In the genomic region with DNA sequence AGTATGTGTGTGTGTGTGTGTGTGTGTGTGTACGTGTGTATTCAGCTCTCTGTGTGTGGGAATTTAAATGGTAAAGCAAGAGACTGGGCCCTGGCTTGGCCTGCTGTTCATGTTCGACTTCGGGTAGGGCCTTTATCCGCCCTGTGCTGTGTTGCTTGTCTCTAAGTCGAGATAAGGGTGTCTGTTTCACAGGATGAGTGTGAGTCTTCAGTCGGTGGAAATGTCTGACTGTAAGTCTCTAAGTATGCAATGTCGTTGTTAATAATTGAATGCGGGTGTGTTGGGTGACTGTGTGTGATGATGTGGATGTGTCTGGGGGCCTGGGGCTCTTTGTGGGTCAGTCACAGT, we compare ENCODE assay signal across 22 cellular contexts. TPM values are rescaled to one million over a fixed set of nuclear protein-coding genes. Genes with fewer than 3 reads are reported as not detected.
A peak's percentile ranks its signal among the peaks of the same experiment; 100 is the strongest.
DNase-seq lines count a peak whose midpoint lies in the region; ATAC-seq and TF ChIP-seq lines count a peak whose summit lies in the region.
"Had no signal": no experiment of that assay in that cellular context is flagged by ENCODE, and none has a peak within 500 bp of the region (broad histone marks: within the 10 kb centered on the region; RNA-seq: fewer than 3 reads in every experiment).

No MANE protein-coding gene starts in this region.

- no peaks in the 10 kb centered on the region for H3K9me2 ChIP-seq in neural cell (ENCODE audit: insufficient read depth, low read length)

- H3K4me3 ChIP-seq in GM08714 (ENCODE audit: low read length) (peak overlapping the region; percentile 28; the same call in 1 of the 2 replicates), neural cell (ENCODE audit: low read length) (peak overlapping the region; percentile 58)
- H3K4me3 ChIP-seq: lung, SK-N-MC had no signal

- H2AFZ ChIP-seq in neural cell (ENCODE audit: low read depth, low read length): no peak overlapping the region

- no peaks in the 10 kb centered on the region for H4K20me1 ChIP-seq in neural cell (ENCODE audit: insufficient read depth)

- TF ChIP-seq RAD21 in neural cell (conservative IDR thresholded peaks at IDR 0.05): no peak

- no peak for TF ChIP-seq EP300 in neural cell (conservative IDR thresholded peaks at IDR 0.05; ENCODE audit: poor library complexity, severe bottlenecking)

- TF ChIP-seq CTCF in neural cell (IDR thresholded peaks at IDR 0.05; ENCODE audit: poor library complexity, severe bottlenecking): no peak

- TF ChIP-seq POLR2A in erythroblast (IDR thresholded peaks at IDR 0.05; ENCODE audit: low read length): no peak

- peak overlapping the region; percentile 38 for H3K9ac ChIP-seq in neural cell (ENCODE audit: low read length)

- DNase-seq in erythroblast (lab: John Stamatoyannopoulos, UW) (peak; percentile 41 to 67), DMS53 (lab: John Stamatoyannopoulos, UW) (no peak), middle frontal gyrus (ENCODE audit: extremely low spot score, low spot score) (no peak)
- no peak for DNase-seq in activated CD4-positive, CD25-positive, alpha-beta regulatory T cell treated with anti-CD3 and anti-CD28 coated beads, Interleukin-2, amount 50 U/mL, for 72 hours
- DNase-seq: activated CD4-positive, alpha-beta T cell treated with anti-CD3 and anti-CD28 coated beads, Interleukin-2, amount 10 ng/mL, durations not matched to agents 7 days and 5 days; activated T-cell treated with anti-CD3 and anti-CD28 coated beads, Interleukin-2, amount 50 U/mL, for 48 hours; CD8-positive, alpha-beta memory T cell; dorsolateral prefrontal cortex; KG1; NCI-H1417 treated with DMSO at 0.1 percent for 48 hours; NCI-H82; OCI-M1; stimulated activated CD4-positive, alpha-beta T cell treated with anti-CD3 and anti-CD28 coated beads, Interleukin-15, amount 100 ng/mL, for 24 hours; stimulated activated naive CD4-positive, alpha-beta T cell had no signal

- H3K4me2 ChIP-seq in neural cell (ENCODE audit: low read length): no peak overlapping the region

- H3K27me3 ChIP-seq in neural cell (ENCODE audit: insufficient read depth, low read depth, low read length): peaks cover 20% of the 10 kb centered on the region

- H3K36me3 ChIP-seq in KOPT-K1 (ENCODE audit: insufficient read depth, low read length): no peaks in the 10 kb centered on the region
- no peaks in the 10 kb centered on the region for H3K36me3 ChIP-seq in neural cell (ENCODE audit: insufficient read depth, low read length)
- H3K36me3 ChIP-seq: HAP-1, neutrophil had no signal

- no peaks in the 10 kb centered on the region for H3K79me2 ChIP-seq in neural cell (replicated peaks; ENCODE audit: insufficient read depth, low read length)

- H3F3A ChIP-seq in neural cell (ENCODE audit: insufficient read depth, low read length, poor library complexity, severe bottlenecking): no peaks in the 10 kb centered on the region

- no peaks in the 10 kb centered on the region for H3K9me3 ChIP-seq in KOPT-K1 (ENCODE audit: insufficient read depth, low read length, poor library complexity, severe bottlenecking)
- H3K9me3 ChIP-seq in neural cell (ENCODE audit: low read length): no peaks in the 10 kb centered on the region
- H3K9me3 ChIP-seq: HAP-1, neutrophil had no signal

- no peak for ATAC-seq in GM21723 (IDR thresholded peaks at IDR 0.05; ENCODE audit: unreplicated experiment)

- H3K27ac ChIP-seq in KOPT-K1 (ENCODE audit: low read depth, low read length, poor library complexity, severe bottlenecking) (peak overlapping the region; percentile 51), neural cell (ENCODE audit: low read length) (no peak overlapping the region)
- H3K27ac ChIP-seq: dorsolateral prefrontal cortex, neutrophil, SK-N-MC had no signal

TF ChIP-seq in neural cell, 6 proteins besides CTCF, POLR2A, EP300 and RAD21:
- TF ChIP-seq, protein P1, sequence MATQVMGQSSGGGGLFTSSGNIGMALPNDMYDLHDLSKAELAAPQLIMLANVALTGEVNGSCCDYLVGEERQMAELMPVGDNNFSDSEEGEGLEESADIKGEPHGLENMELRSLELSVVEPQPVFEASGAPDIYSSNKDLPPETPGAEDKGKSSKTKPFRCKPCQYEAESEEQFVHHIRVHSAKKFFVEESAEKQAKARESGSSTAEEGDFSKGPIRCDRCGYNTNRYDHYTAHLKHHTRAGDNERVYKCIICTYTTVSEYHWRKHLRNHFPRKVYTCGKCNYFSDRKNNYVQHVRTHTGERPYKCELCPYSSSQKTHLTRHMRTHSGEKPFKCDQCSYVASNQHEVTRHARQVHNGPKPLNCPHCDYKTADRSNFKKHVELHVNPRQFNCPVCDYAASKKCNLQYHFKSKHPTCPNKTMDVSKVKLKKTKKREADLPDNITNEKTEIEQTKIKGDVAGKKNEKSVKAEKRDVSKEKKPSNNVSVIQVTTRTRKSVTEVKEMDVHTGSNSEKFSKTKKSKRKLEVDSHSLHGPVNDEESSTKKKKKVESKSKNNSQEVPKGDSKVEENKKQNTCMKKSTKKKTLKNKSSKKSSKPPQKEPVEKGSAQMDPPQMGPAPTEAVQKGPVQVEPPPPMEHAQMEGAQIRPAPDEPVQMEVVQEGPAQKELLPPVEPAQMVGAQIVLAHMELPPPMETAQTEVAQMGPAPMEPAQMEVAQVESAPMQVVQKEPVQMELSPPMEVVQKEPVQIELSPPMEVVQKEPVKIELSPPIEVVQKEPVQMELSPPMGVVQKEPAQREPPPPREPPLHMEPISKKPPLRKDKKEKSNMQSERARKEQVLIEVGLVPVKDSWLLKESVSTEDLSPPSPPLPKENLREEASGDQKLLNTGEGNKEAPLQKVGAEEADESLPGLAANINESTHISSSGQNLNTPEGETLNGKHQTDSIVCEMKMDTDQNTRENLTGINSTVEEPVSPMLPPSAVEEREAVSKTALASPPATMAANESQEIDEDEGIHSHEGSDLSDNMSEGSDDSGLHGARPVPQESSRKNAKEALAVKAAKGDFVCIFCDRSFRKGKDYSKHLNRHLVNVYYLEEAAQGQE (IDR thresholded peaks at IDR 0.05; ENCODE audit: borderline replicate concordance): no peak
- TF ChIP-seq TAF1 (IDR thresholded peaks at IDR 0.05; ENCODE audit: low read depth): no peak
- TF ChIP-seq MXI1 (conservative IDR thresholded peaks at IDR 0.05; ENCODE audit: poor library complexity, severe bottlenecking): no peak
- no peak for TF ChIP-seq EZH2 (IDR thresholded peaks at IDR 0.05; ENCODE audit: borderline replicate concordance, insufficient read depth, low read length, poor library complexity, severe bottlenecking)
- TF ChIP-seq POLR2AphosphoS5 (IDR thresholded peaks at IDR 0.05): no peak
- no peak for TF ChIP-seq SMC3 (conservative IDR thresholded peaks at IDR 0.05; ENCODE audit: poor library complexity)
TF ChIP-seq in neural cell: peak in this region for 0.

RNA-seq across cellular contexts. Expression of a gene that starts 34.7 kb away (rescaled TPM):
- 12.2 and 16.1 TPM in 2 replicates for polyA plus RNA-seq in neural cell
- polyA minus RNA-seq in neural cell: 29.7 and 33.9 TPM in 2 replicates

RNA-seq across cellular contexts. Expression of a gene that starts 40.8 kb away (rescaled TPM):
- polyA plus RNA-seq in neural cell: 407 and 483 TPM in 2 replicates
- polyA minus RNA-seq in neural cell: 126 and 128 TPM in 2 replicates

RNA-seq across cellular contexts. Expression of a gene that starts 50.8 kb away (rescaled TPM):
- 17.1 and 23.1 TPM in 2 replicates for polyA plus RNA-seq in neural cell
- 8.1 and 9.7 TPM in 2 replicates for polyA minus RNA-seq in neural cell

Comparison
In these comparisons a context has a peak if more than half of its experiments do, and no peak if none do; other contexts are left out.
1. DNase-seq: peak in erythroblast (2 of 2); none in activated CD4-positive, CD25-positive, alpha-beta regulatory T cell treated with anti-CD3 and anti-CD28 coated beads, Interleukin-2, amount 50 U/mL, for 72 hours (single experiment), DMS53 (single experiment) and middle frontal gyrus (single experiment).